8 cellular contexts compared by ENCODE assay signal in genomic region chr1:23801338-23801748, GRCh38. TPM values are rescaled to one million over a fixed set of nuclear protein-coding genes. Genes with fewer than 3 reads are reported as not detected.
A peak's percentile ranks its signal among the peaks of the same experiment; 100 is the strongest.
DNase-seq lines count a peak whose midpoint lies in the region; ATAC-seq and TF ChIP-seq lines count a peak whose summit lies in the region.

No MANE protein-coding gene starts in this region.

- DNase-seq in cardiac muscle cell (ENCODE audit: low read depth in 1 of 2, low spot score in 1 of 2) (no peak), left ventricle myocardium superior (no peak), adrenal gland (peak in 3 of 7 donors; percentile 37 to 57 (median 53)), upper lobe of right lung (peak; percentile 83), nucleus accumbens (lab: John Stamatoyannopoulos, UW) (no peak)
- DNase-seq in stimulated activated CD4-positive, alpha-beta T cell treated with anti-CD3 and anti-CD28 coated beads, Interleukin-12 subunit alpha, Interleukin-12 subunit beta, amount 100 ng/mL, for 4 hours = no peak

- 15 to 37% (median 25%) methylated on average over 4 to 19 of the region's 19 CpGs for WGBS in adrenal gland, 4 donors
- WGBS in liver = 11% methylated on average over 19 of the region's 19 CpGs

- H3K27ac ChIP-seq in cardiac muscle cell (peak overlapping the region; percentile 78), adrenal gland (peak overlapping the region in 4 of 5 donors; percentile 84 to 88 (median 86)), liver (ENCODE audit: low read depth in 1 of 2, low read length in 2 of 2) (peak overlapping the region; percentile 99 to 100), upper lobe of right lung (peak overlapping the region; percentile 98)

- H3K36me3 ChIP-seq in cardiac muscle cell (no peaks in the 10 kb centered on the region), adrenal gland (replicated peaks in 1 of 2) (peaks cover 0 to 15% of the 10 kb centered on the region in 2 donors), liver (ENCODE audit: control insufficient read depth in 4 of 4, insufficient read depth in 3 of 4, low read depth in 1 of 4, low read length in 3 of 4) (peaks cover 3 to 25% (median 6%) of the 10 kb centered on the region in 4 donors), upper lobe of right lung (peaks cover 25% of the 10 kb centered on the region)

- peak overlapping the region; percentile 35 to 50 for H3K9ac ChIP-seq in liver (ENCODE audit: low read depth in 1 of 2, low read length in 2 of 2)

- H3K4me1 ChIP-seq in cardiac muscle cell (ENCODE audit: low read depth) (peaks cover 4% of the 10 kb centered on the region), adrenal gland (replicated peaks in 1 of 2) (peaks cover 11 to 20% of the 10 kb centered on the region in 2 donors), liver (ENCODE audit: control insufficient read depth in 4 of 4, insufficient read depth in 4 of 4, low read length in 3 of 4) (peaks cover 12 to 50% (median 44%) of the 10 kb centered on the region in 4 donors), upper lobe of right lung (peaks cover 23% of the 10 kb centered on the region)

- TF ChIP-seq POLR2A in adrenal gland (IDR thresholded peaks at IDR 0.05) = no peak

- H3K27me3 ChIP-seq in cardiac muscle cell = no peaks in the 10 kb centered on the region
- H3K27me3 ChIP-seq in adrenal gland = no peaks in the 10 kb centered on the region
- H3K27me3 ChIP-seq in liver (ENCODE audit: control insufficient read depth in 4 of 4, insufficient read depth in 4 of 4, low read length in 3 of 4) = no peaks in the 10 kb centered on the region
- H3K27me3 ChIP-seq in upper lobe of right lung = no peaks in the 10 kb centered on the region

- TF ChIP-seq CTCF in cardiac muscle cell (IDR thresholded peaks at IDR 0.05; ENCODE audit: low read depth, low read length) (no peak), adrenal gland (IDR thresholded peaks at IDR 0.05) (no peak), liver (IDR thresholded peaks at IDR 0.05; ENCODE audit: low read depth, low read length, missing input control) (no peak), upper lobe of right lung (IDR thresholded peaks at IDR 0.05) (no peak)

- peak; percentile 6 to 28 for TF ChIP-seq RAD21 in liver (IDR thresholded peaks at IDR 0.05)

- H3K4me3 ChIP-seq in cardiac muscle cell (peak overlapping the region; percentile 58), adrenal gland (peak overlapping the region in 3 of 4 donors; percentile 43 to 60 (median 49)), liver (ENCODE audit: low read depth in 1 of 3, low read length in 3 of 3) (peak overlapping the region; percentile 77 to 91 (median 80)), upper lobe of right lung (peak overlapping the region; percentile 86)

- H3K9me3 ChIP-seq in cardiac muscle cell (ENCODE audit: low read depth) = no peaks in the 10 kb centered on the region
- H3K9me3 ChIP-seq in adrenal gland (replicated peaks in 1 of 3) = no peaks in the 10 kb centered on the region
- H3K9me3 ChIP-seq in liver (ENCODE audit: control insufficient read depth in 4 of 4, low read length in 3 of 4) = no peaks in the 10 kb centered on the region
- H3K9me3 ChIP-seq in upper lobe of right lung = no peaks in the 10 kb centered on the region

- no peak for ATAC-seq in left ventricle myocardium superior
- ATAC-seq in upper lobe of right lung = peak; percentile 3
- ATAC-seq in GM21529 (IDR thresholded peaks at IDR 0.05; ENCODE audit: unreplicated experiment) = no peak

- intact Hi-C loops in left ventricle myocardium superior (cut with micrococcal nuclease) = no loop called here
- intact Hi-C loops in adrenal gland (cut with DNase I) = loop anchor here in 1 of 2 donors (10.0 kb wide), 1 partner anchor 63 kb away; the partner anchor contains the start of gene FUCA1
- intact Hi-C loops in upper lobe of right lung (cut with DNase I) = no loop called here

TF ChIP-seq in liver, 16 proteins besides CTCF, POLR2A, EP300 and RAD21:
- TF ChIP-seq HNF4G (IDR thresholded peaks at IDR 0.05) (no peak), NR2F2 (IDR thresholded peaks at IDR 0.05) (no peak), ATF3 (IDR thresholded peaks at IDR 0.05) (no peak), SP1 (IDR thresholded peaks at IDR 0.05) (peak; percentile 14), MAX (IDR thresholded peaks at IDR 0.05) (no peak), TAF1 (conservative IDR thresholded peaks at IDR 0.05) (no peak), FOXA2 (IDR thresholded peaks at IDR 0.05) (no peak), YY1 (IDR thresholded peaks at IDR 0.05) (peak; percentile 23), EGR1 (IDR thresholded peaks at IDR 0.05; ENCODE audit: low read depth in 2 of 2) (no peak), RXRA (IDR thresholded peaks at IDR 0.05) (no peak), HNF4A (conservative IDR thresholded peaks at IDR 0.05) (no peak)

RNA-seq across cellular contexts. Expression of gene GALE, which starts 0.8 kb away (rescaled TPM):
- total RNA-seq in cardiac muscle cell (25.8 and 53.3 TPM in 2 replicates), left ventricle myocardium superior (5.1 TPM), adrenal gland (10 to 100 TPM; 17.8 to 46.0 (median 28.4) TPM), liver (10 to 100 TPM; 22.9 to 43.4 TPM), upper lobe of right lung (62.9 TPM)
- polyA plus RNA-seq in cardiac muscle cell (38.7 and 65.7 TPM in 2 replicates), adrenal gland (10 to 100 TPM; 12.0 to 80.8 (median 59.4) TPM), liver (10 to 100 TPM; 37.0 to 40.4 TPM)

RNA-seq across cellular contexts. Expression of gene LYPLA2, which starts 10.4 kb away (rescaled TPM):
- 73.6 and 131 TPM in 2 replicates for total RNA-seq in cardiac muscle cell
- polyA plus RNA-seq in cardiac muscle cell = 124 and 150 TPM in 2 replicates
- total RNA-seq in left ventricle myocardium superior = 28.9 TPM
- 10 to 100 TPM; 44.0 to 74.4 (median 51.6) TPM for total RNA-seq in adrenal gland
- 10 to 100 TPM; 26.0 to 55.1 (median 48.5) TPM for polyA plus RNA-seq in adrenal gland
- total RNA-seq in liver = 10 to 100 TPM; 26.3 to 33.9 TPM
- polyA plus RNA-seq in liver = 10 to 100 TPM; 52.6 to 71.1 TPM
- 45.9 TPM for total RNA-seq in upper lobe of right lung

RNA-seq across cellular contexts. Expression of gene PITHD1, which starts 23.1 kb away (rescaled TPM):
- total RNA-seq in cardiac muscle cell (71.7 and 99.6 TPM in 2 replicates), left ventricle myocardium superior (44.7 TPM), adrenal gland (10 to 100 TPM; 54.9 to 98.0 (median 63.0) TPM), liver (10 to 100 TPM; 28.4 to 86.4 TPM), upper lobe of right lung (46.5 TPM)
- polyA plus RNA-seq in cardiac muscle cell (48.1 and 61.4 TPM in 2 replicates), adrenal gland (100 to 1,000 TPM in 1 of 3 donors, 10 to 100 TPM in 2; 41.9 to 104 (median 52.4) TPM), liver (10 to 100 TPM; 17.1 to 21.1 TPM)

RNA-seq across cellular contexts. Expression of gene HMGCL, which starts 23.9 kb away (rescaled TPM):
- total RNA-seq in cardiac muscle cell (45.3 and 47.6 TPM in 2 replicates), left ventricle myocardium superior (33.5 TPM), adrenal gland (100 to 1,000 TPM in 2 of 8 donors, 10 to 100 TPM in 6; 53.9 to 120 (median 90.7) TPM), liver (100 to 1,000 TPM in 1 of 2 donors, 10 to 100 TPM in 1; 68.2 to 111 TPM), upper lobe of right lung (40.1 TPM)
- polyA plus RNA-seq in cardiac muscle cell (68.8 and 74.3 TPM in 2 replicates), adrenal gland (10 to 100 TPM; 38.8 to 83.2 (median 43.3) TPM), liver (100 to 1,000 TPM; 187 to 198 TPM)

RNA-seq across cellular contexts. Expression of gene ELOA, which starts 58.1 kb away (rescaled TPM):
- total RNA-seq in cardiac muscle cell (34.1 and 42.1 TPM in 2 replicates), left ventricle myocardium superior (35.8 TPM), adrenal gland (10 to 100 TPM; 28.0 to 44.7 (median 30.9) TPM), liver (10 to 100 TPM; 11.1 to 34.9 TPM), upper lobe of right lung (66.2 TPM)
- polyA plus RNA-seq in cardiac muscle cell (34.0 and 34.8 TPM in 2 replicates), adrenal gland (10 to 100 TPM; 11.5 to 37.8 (median 15.1) TPM), liver (10 to 100 TPM; 20.9 to 27.8 TPM)
